Comparison of ENCODE assay signal across 1 cellular context in the genomic region with DNA sequence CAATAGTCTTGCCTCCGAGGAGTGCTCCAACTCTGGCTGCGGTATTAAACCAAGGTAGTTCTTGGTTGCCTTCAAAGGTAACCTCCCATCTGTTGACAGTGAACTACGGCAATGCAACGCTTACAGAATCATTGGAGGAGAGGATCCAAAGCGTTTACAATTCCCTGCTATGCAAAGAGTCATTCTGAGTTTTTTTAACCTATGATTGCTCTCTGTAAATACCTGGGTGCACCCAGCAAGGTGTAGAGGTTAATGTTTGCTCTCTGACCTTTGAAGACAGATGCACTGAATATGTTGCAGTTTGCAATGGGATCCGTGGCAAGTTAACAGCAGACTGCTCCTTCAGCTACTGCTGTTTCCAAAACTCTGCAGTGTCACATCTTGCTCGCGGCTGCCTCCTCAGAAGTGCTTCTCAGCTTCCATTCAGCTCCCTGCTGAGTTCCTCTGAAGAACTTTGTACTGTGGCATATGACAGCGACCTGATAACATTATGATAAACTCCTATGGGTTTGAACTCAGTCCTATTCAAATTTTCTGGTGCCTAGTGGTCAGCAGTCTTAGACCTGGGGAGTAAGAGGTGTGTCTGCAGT.
TF ChIP-seq lines count a peak whose summit lies in the region.

No MANE protein-coding gene starts in this region.

TF ChIP-seq in HepG2, 621 proteins besides CTCF, POLR2A, EP300 and RAD21 (continued from another document and continues in another):
- TF ChIP-seq, protein P1, sequence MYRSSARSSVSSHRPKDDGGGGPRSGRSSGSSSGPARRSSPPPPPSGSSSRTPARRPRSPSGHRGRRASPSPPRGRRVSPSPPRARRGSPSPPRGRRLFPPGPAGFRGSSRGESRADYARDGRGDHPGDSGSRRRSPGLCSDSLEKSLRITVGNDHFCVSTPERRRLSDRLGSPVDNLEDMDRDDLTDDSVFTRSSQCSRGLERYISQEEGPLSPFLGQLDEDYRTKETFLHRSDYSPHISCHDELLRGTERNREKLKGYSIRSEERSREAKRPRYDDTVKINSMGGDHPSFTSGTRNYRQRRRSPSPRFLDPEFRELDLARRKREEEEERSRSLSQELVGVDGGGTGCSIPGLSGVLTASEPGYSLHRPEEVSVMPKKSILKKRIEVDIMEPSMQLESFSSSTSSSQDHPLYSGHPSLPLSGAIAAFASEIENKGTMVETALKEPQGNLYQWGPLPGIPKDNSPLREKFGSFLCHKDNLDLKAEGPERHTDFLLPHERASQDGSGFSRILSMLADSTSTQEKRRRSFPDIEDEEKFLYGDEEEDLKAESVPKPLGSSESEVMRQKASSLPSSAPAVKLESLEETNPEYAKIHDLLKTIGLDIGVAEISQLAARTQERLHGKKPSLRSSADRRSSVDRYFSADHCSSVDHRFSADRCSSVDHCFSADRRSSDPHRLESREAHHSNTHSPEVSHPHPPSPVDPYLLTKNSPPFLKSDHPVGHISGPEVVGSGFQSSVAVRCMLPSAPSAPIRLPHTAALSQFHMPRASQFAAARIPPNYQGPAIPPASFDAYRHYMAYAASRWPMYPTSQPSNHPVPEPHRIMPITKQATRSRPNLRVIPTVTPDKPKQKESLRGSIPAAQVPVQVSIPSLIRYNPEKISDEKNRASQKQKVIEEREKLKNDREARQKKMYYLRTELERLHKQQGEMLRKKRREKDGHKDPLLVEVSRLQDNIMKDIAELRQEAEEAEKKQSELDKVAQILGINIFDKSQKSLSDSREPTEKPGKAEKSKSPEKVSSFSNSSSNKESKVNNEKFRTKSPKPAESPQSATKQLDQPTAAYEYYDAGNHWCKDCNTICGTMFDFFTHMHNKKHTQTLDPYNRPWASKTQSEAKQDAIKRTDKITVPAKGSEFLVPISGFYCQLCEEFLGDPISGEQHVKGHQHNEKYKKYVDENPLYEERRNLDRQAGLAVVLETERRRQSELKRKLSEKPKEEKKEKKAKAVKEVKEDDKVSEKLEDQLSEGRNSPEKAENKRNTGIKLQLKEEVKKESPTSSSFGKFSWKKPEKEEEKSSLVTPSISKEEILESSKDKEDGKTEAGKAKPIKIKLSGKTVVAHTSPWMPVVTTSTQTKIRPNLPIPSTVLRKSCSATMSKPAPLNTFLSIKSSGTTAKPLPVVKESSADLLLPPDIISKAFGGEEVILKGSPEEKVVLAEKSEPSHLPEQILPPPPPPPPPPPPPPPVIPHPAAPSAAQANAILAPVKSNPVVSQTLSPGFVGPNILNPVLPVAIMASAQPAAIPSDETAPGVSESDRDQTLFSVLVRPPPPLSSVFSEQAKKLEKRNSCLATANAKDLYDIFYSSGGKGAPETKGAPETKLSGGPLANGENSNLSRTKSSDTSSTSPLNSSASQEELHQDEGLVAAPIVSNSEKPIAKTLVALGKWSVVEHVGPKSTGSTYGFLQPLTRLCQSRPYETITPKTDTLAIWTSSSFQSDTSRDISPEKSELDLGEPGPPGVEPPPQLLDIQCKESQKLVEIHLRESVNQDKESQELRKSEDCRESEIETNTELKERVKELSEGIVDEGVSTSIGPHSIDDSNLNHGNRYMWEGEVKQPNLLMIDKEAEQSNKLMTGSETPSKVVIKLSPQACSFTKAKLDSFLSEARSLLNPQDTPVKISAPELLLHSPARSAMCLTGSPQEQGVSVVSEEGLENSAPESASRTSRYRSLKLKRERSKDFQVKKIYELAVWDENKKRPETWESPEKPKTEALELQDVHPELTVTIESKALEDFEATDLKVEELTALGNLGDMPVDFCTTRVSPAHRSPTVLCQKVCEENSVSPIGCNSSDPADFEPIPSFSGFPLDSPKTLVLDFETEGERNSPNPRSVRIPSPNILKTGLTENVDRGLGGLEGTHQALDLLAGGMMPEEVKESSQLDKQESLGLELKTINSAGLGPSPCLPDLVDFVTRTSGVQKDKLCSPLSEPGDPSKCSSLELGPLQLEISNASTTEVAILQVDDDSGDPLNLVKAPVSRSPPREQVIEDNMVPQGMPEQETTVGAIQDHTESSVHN (CRISPR knock-in tag; IDR thresholded peaks at IDR 0.05): no peak
- peak; percentile 84 for TF ChIP-seq NR2F2 (IDR thresholded peaks at IDR 0.05; ENCODE audit: borderline replicate concordance, low read depth)
- TF ChIP-seq HDAC2 (CRISPR knock-in tag; IDR thresholded peaks at IDR 0.05): peak; percentile 54; the same call in 1 of the 2 replicates
- TF ChIP-seq, protein P2, sequence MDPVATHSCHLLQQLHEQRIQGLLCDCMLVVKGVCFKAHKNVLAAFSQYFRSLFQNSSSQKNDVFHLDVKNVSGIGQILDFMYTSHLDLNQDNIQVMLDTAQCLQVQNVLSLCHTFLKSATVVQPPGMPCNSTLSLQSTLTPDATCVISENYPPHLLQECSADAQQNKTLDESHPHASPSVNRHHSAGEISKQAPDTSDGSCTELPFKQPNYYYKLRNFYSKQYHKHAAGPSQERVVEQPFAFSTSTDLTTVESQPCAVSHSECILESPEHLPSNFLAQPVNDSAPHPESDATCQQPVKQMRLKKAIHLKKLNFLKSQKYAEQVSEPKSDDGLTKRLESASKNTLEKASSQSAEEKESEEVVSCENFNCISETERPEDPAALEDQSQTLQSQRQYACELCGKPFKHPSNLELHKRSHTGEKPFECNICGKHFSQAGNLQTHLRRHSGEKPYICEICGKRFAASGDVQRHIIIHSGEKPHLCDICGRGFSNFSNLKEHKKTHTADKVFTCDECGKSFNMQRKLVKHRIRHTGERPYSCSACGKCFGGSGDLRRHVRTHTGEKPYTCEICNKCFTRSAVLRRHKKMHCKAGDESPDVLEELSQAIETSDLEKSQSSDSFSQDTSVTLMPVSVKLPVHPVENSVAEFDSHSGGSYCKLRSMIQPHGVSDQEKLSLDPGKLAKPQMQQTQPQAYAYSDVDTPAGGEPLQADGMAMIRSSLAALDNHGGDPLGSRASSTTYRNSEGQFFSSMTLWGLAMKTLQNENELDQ (CRISPR knock-in tag; IDR thresholded peaks at IDR 0.05; ENCODE audit: borderline replicate concordance): no peak
- peak; percentile 43 for TF ChIP-seq TEAD3 (CRISPR knock-in tag; optimal IDR thresholded peaks at IDR 0.05; ENCODE audit: borderline replicate concordance)
- peak; percentile 47; the same call in 1 of the 2 replicates for TF ChIP-seq RARA (CRISPR knock-in tag; IDR thresholded peaks at IDR 0.05)
- TF ChIP-seq, protein P3, sequence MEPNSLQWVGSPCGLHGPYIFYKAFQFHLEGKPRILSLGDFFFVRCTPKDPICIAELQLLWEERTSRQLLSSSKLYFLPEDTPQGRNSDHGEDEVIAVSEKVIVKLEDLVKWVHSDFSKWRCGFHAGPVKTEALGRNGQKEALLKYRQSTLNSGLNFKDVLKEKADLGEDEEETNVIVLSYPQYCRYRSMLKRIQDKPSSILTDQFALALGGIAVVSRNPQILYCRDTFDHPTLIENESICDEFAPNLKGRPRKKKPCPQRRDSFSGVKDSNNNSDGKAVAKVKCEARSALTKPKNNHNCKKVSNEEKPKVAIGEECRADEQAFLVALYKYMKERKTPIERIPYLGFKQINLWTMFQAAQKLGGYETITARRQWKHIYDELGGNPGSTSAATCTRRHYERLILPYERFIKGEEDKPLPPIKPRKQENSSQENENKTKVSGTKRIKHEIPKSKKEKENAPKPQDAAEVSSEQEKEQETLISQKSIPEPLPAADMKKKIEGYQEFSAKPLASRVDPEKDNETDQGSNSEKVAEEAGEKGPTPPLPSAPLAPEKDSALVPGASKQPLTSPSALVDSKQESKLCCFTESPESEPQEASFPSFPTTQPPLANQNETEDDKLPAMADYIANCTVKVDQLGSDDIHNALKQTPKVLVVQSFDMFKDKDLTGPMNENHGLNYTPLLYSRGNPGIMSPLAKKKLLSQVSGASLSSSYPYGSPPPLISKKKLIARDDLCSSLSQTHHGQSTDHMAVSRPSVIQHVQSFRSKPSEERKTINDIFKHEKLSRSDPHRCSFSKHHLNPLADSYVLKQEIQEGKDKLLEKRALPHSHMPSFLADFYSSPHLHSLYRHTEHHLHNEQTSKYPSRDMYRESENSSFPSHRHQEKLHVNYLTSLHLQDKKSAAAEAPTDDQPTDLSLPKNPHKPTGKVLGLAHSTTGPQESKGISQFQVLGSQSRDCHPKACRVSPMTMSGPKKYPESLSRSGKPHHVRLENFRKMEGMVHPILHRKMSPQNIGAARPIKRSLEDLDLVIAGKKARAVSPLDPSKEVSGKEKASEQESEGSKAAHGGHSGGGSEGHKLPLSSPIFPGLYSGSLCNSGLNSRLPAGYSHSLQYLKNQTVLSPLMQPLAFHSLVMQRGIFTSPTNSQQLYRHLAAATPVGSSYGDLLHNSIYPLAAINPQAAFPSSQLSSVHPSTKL (CRISPR knock-in tag; IDR thresholded peaks at IDR 0.05): peak; percentile 44; the same call in 1 of the 2 replicates
- TF ChIP-seq PHF21A (CRISPR knock-in tag; IDR thresholded peaks at IDR 0.05): 0 out of 2 replicates have a peak, but pooled peaks have one; percentile 43
- TF ChIP-seq NR2F1 (CRISPR knock-in tag; IDR thresholded peaks at IDR 0.05): peak; percentile 54 to 60; a peak in 3 of 4 replicates
- TF ChIP-seq NONO (IDR thresholded peaks at IDR 0.05): no peak
- peak; percentile 46; the same call in 1 of the 2 replicates for TF ChIP-seq NONO (CRISPR knock-in tag; conservative IDR thresholded peaks at IDR 0.05)
- peak; percentile 86 for TF ChIP-seq HHEX (CRISPR knock-in tag; IDR thresholded peaks at IDR 0.05)
- TF ChIP-seq ZBTB38 (CRISPR knock-in tag; IDR thresholded peaks at IDR 0.05): no peak
- TF ChIP-seq KAT8 (CRISPR knock-in tag; IDR thresholded peaks at IDR 0.05): no peak
- TF ChIP-seq, protein P4, sequence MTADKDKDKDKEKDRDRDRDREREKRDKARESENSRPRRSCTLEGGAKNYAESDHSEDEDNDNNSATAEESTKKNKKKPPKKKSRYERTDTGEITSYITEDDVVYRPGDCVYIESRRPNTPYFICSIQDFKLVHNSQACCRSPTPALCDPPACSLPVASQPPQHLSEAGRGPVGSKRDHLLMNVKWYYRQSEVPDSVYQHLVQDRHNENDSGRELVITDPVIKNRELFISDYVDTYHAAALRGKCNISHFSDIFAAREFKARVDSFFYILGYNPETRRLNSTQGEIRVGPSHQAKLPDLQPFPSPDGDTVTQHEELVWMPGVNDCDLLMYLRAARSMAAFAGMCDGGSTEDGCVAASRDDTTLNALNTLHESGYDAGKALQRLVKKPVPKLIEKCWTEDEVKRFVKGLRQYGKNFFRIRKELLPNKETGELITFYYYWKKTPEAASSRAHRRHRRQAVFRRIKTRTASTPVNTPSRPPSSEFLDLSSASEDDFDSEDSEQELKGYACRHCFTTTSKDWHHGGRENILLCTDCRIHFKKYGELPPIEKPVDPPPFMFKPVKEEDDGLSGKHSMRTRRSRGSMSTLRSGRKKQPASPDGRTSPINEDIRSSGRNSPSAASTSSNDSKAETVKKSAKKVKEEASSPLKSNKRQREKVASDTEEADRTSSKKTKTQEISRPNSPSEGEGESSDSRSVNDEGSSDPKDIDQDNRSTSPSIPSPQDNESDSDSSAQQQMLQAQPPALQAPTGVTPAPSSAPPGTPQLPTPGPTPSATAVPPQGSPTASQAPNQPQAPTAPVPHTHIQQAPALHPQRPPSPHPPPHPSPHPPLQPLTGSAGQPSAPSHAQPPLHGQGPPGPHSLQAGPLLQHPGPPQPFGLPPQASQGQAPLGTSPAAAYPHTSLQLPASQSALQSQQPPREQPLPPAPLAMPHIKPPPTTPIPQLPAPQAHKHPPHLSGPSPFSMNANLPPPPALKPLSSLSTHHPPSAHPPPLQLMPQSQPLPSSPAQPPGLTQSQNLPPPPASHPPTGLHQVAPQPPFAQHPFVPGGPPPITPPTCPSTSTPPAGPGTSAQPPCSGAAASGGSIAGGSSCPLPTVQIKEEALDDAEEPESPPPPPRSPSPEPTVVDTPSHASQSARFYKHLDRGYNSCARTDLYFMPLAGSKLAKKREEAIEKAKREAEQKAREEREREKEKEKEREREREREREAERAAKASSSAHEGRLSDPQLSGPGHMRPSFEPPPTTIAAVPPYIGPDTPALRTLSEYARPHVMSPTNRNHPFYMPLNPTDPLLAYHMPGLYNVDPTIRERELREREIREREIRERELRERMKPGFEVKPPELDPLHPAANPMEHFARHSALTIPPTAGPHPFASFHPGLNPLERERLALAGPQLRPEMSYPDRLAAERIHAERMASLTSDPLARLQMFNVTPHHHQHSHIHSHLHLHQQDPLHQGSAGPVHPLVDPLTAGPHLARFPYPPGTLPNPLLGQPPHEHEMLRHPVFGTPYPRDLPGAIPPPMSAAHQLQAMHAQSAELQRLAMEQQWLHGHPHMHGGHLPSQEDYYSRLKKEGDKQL (CRISPR knock-in tag; IDR thresholded peaks at IDR 0.05; ENCODE audit: low read depth): 0 out of 2 replicates have a peak, but pooled peaks have one; percentile 44
- TF ChIP-seq, protein P5, sequence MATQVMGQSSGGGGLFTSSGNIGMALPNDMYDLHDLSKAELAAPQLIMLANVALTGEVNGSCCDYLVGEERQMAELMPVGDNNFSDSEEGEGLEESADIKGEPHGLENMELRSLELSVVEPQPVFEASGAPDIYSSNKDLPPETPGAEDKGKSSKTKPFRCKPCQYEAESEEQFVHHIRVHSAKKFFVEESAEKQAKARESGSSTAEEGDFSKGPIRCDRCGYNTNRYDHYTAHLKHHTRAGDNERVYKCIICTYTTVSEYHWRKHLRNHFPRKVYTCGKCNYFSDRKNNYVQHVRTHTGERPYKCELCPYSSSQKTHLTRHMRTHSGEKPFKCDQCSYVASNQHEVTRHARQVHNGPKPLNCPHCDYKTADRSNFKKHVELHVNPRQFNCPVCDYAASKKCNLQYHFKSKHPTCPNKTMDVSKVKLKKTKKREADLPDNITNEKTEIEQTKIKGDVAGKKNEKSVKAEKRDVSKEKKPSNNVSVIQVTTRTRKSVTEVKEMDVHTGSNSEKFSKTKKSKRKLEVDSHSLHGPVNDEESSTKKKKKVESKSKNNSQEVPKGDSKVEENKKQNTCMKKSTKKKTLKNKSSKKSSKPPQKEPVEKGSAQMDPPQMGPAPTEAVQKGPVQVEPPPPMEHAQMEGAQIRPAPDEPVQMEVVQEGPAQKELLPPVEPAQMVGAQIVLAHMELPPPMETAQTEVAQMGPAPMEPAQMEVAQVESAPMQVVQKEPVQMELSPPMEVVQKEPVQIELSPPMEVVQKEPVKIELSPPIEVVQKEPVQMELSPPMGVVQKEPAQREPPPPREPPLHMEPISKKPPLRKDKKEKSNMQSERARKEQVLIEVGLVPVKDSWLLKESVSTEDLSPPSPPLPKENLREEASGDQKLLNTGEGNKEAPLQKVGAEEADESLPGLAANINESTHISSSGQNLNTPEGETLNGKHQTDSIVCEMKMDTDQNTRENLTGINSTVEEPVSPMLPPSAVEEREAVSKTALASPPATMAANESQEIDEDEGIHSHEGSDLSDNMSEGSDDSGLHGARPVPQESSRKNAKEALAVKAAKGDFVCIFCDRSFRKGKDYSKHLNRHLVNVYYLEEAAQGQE (IDR thresholded peaks at IDR 0.05; ENCODE audit: borderline replicate concordance in 1 of 2, low read depth in 1 of 2, low read length in 2 of 2): no peak
- TF ChIP-seq HNF4A (CRISPR knock-in tag; IDR thresholded peaks at IDR 0.05): peak; percentile 67
- TF ChIP-seq, protein P6, sequence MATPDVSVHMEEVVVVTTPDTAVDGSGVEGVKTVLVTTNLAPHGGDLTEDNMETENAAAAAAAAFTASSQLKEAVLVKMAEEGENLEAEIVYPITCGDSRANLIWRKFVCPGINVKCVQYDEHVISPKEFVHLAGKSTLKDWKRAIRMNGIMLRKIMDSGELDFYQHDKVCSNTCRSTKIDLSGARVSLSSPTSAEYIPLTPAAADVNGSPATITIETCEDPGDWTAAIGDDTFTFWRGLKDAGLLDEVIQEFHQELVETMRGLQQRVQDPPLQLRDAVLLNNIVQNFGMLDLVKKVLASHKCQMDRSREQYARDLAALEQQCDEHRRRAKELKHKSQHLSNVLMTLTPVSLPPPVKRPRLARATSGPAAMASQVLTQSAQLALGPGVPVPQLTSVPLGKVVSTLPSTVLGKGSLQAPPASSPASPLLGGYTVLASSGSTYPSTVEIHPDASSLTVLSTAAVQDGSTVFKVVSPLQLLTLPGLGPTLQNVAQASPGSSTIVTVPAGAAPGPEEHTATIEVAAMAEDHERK (CRISPR knock-in tag; IDR thresholded peaks at IDR 0.05; ENCODE audit: low read depth): no peak
- no peak for TF ChIP-seq CAMTA2 (CRISPR knock-in tag; IDR thresholded peaks at IDR 0.05; ENCODE audit: borderline replicate concordance)
- TF ChIP-seq ATRX (CRISPR knock-in tag; IDR thresholded peaks at IDR 0.05; ENCODE audit: borderline replicate concordance): no peak
